ENCODE assay signal across 19 cellular contexts in genomic region chr5:33984178-33984577, GRCh38. TPM values are rescaled to one million over a fixed set of nuclear protein-coding genes. Genes with fewer than 3 reads are reported as not detected.
A peak's percentile ranks its signal among the peaks of the same experiment; 100 is the strongest.
DNase-seq lines count a peak whose midpoint lies in the region; ATAC-seq, FAIRE-seq and TF ChIP-seq lines count a peak whose summit lies in the region.
"Had no signal": no experiment of that assay in that cellular context is flagged by ENCODE, and none has a peak within 500 bp of the region (broad histone marks: within the 10 kb centered on the region; RNA-seq: fewer than 3 reads in every experiment).

No MANE protein-coding gene starts in this region.

- H3K9me3 Mint-ChIP-seq in nephron progenitor cell: no peaks in the 10 kb centered on the region
- H3K9me3 Mint-ChIP-seq: CD8-positive, alpha-beta T cell; HFFc6 had no signal

- 93% methylated on average over 8 of the region's 15 CpGs; no CpG with 5 or more reads in 1 of the 2 experiments for WGBS in IMR-90 (ENCODE audit: extremely low coverage in 2 of 2, insufficient read length in 1 of 2), 2 experiments
- WGBS in aorta, 2 donors: 94 to 96% methylated on average over 15 of the region's 15 CpGs
- WGBS in lower leg skin, 2 donors: 93 to 96% methylated on average over 12 to 15 of the region's 15 CpGs

- H3K27ac ChIP-seq in IMR-90 (ENCODE audit: insufficient read depth, low read length) (no peak overlapping the region), aorta (ENCODE audit: low read depth in 1 of 2, low read length in 2 of 2) (no peak overlapping the region)

- TF ChIP-seq CTCF in IMR-90 (conservative IDR thresholded peaks at IDR 0.05; ENCODE audit: low read depth, low read length) (no peak), nephron progenitor cell (IDR thresholded peaks at IDR 0.05) (no peak), lower leg skin (IDR thresholded peaks at IDR 0.05) (no peak)

- no peak overlapping the region for H3K23ac ChIP-seq in IMR-90 (ENCODE audit: low read depth, low read length)

- no peak overlapping the region for H3K18ac ChIP-seq in IMR-90 (ENCODE audit: low read depth, low read length)

- no TSS peak for BruUV-seq in IMR-90 (replicated peaks; lab: Mats Ljungman, UMichigan)

- H2AFZ ChIP-seq in IMR-90 (replicated peaks; ENCODE audit: low read length, poor library complexity): no peak overlapping the region

- H3K4me1 Mint-ChIP-seq in nephron progenitor cell: no peaks in the 10 kb centered on the region
- H3K4me1 Mint-ChIP-seq: CD14-positive monocyte had no signal

- FAIRE-seq in GM12891 (lab: Jason Lieb, UNC): no peak
- FAIRE-seq: A204.1 had no signal

- H3K4me1 ChIP-seq in IMR-90 (ENCODE audit: control insufficient read depth, insufficient read depth, low read length) (peaks cover 4% of the 10 kb centered on the region; the same call in 1 of the 2 replicates), aorta (ENCODE audit: control insufficient read depth in 1 of 2, insufficient read depth in 2 of 2, low read length in 2 of 2) (no peaks in the 10 kb centered on the region)
- H3K4me1 ChIP-seq: BE2C had no signal

- no peak overlapping the region for H3K4me2 ChIP-seq in IMR-90 (ENCODE audit: low read depth, low read length)

- H3K56ac ChIP-seq in IMR-90 (ENCODE audit: extremely low read depth, insufficient read depth, low read length): no peak overlapping the region

- H3K36me3 Mint-ChIP-seq in nephron progenitor cell (ENCODE audit: low read depth): peaks cover 15% of the 10 kb centered on the region

- no peak overlapping the region for H2AK5ac ChIP-seq in IMR-90 (ENCODE audit: low read depth, low read length)

- peaks cover 4% of the 10 kb centered on the region; the same call in 1 of the 2 replicates for H3K9me1 ChIP-seq in IMR-90 (ENCODE audit: insufficient read depth, low read length)

- dilution Hi-C loops in IMR-90 (cut with HindIII; ENCODE audit: low sequenced_read_pairs, unreplicated experiment): no loop called here

- in situ Hi-C loops in IMR-90 (cut with MboI; ENCODE audit: low sequenced_read_pairs): loop anchor here (25.0 kb wide), 1 partner anchor 903 kb away; no protein-coding TSS in a partner anchor

- ATAC-seq in IMR-90 (ENCODE audit: low read depth): no peak
- peak; percentile 41 for ATAC-seq in left lobe of liver
- peak; percentile 29 for ATAC-seq in aorta (ENCODE audit: low FRiP score)
- ATAC-seq: CD8-positive, alpha-beta T cell had no signal

- no peaks in the 10 kb centered on the region for H4K20me1 ChIP-seq in IMR-90 (ENCODE audit: insufficient read depth, low read length)

- H3K4me3 ChIP-seq in IMR-90 (ENCODE audit: insufficient read depth, low read depth, low read length) (no peak overlapping the region), aorta (ENCODE audit: low read length in 2 of 2) (no peak overlapping the region), lower leg skin (ENCODE audit: low read depth, poor library complexity, severe bottlenecking) (no peak overlapping the region)

- intact Hi-C loops in IMR-90 (cut with micrococcal nuclease) (no loop called here), aorta (cut with DNase I) (no loop called here), lower leg skin (cut with DNase I; ENCODE audit: low total_unique reads) (no loop called here)

- H3K27me3 ChIP-seq in IMR-90 (ENCODE audit: control insufficient read depth, insufficient read depth, low read length) (no peaks in the 10 kb centered on the region), aorta (ENCODE audit: control insufficient read depth in 1 of 2, insufficient read depth in 2 of 2, low read length in 1 of 2) (no peaks in the 10 kb centered on the region)
- H3K27me3 ChIP-seq: BE2C had no signal

- TF ChIP-seq POLR2A in IMR-90 (IDR thresholded peaks at IDR 0.05; ENCODE audit: low read depth, low read length): no peak
- TF ChIP-seq POLR2A in lower leg skin (IDR thresholded peaks at IDR 0.05): no peak
- no peak for TF ChIP-seq POLR2A in GM12891 (IDR thresholded peaks at IDR 0.05; ENCODE audit: low read depth, low read length)

- peak overlapping the region; percentile 65 for H2AK9ac ChIP-seq in IMR-90 (replicated peaks; ENCODE audit: low read depth, low read length, poor library complexity)

- peak overlapping the region; percentile 15 for H3K27ac Mint-ChIP-seq in nephron progenitor cell
- H3K27ac Mint-ChIP-seq: CD14-positive monocyte; CD8-positive, alpha-beta T cell; HFFc6 had no signal

- no peak overlapping the region for H2BK5ac ChIP-seq in IMR-90 (ENCODE audit: low read depth, low read length, poor library complexity, severe bottlenecking)

- no peak overlapping the region for H4K8ac ChIP-seq in IMR-90 (ENCODE audit: low read depth in 2 of 2, low read length in 2 of 2)

- no peaks in the 10 kb centered on the region for H3K79me1 ChIP-seq in IMR-90 (ENCODE audit: low read depth in 1 of 2, low read length in 2 of 2)

- no peak overlapping the region for H3K14ac ChIP-seq in IMR-90 (replicated peaks; ENCODE audit: low read depth, low read length)

- POLR2A ChIA-PET in IMR-90 (lab: Charles Lee; ENCODE audit: unreplicated experiment): no interaction called here

- H2BK15ac ChIP-seq in IMR-90 (ENCODE audit: low read depth, low read length): no peak overlapping the region

- DNase-seq in IMR-90 (no peak), left lobe of liver (ENCODE audit: low spot score) (no peak), nephron progenitor cell (no peak), aorta (no peak), lower leg skin (ENCODE audit: low spot score in 2 of 2) (no peak), GM19238 (ENCODE audit: insufficient read length, low spot score) (no peak), GM12891 (ENCODE audit: insufficient read length, low spot score) (no peak)
- DNase-seq: BE2C; CD8-positive, alpha-beta T cell; COR-L47; DND-41; GDM1; HCEC 1CT; HFFc6 had no signal

- H3K9me3 ChIP-seq in IMR-90 (ENCODE audit: control insufficient read depth, insufficient read depth, low read length) (peaks cover 2% of the 10 kb centered on the region; the same call in 1 of the 2 replicates), aorta (ENCODE audit: control insufficient read depth, low read length) (peaks cover 1% of the 10 kb centered on the region)
- H3K9me3 ChIP-seq: BE2C had no signal

- no peak overlapping the region for H2BK20ac ChIP-seq in IMR-90 (ENCODE audit: low read depth, low read length)

- no peak overlapping the region for H2BK120ac ChIP-seq in IMR-90 (ENCODE audit: low read depth, low read length)

- H3K9ac ChIP-seq in IMR-90 (ENCODE audit: low read depth, low read length): no peak overlapping the region

- TF ChIP-seq RAD21 in IMR-90 (IDR thresholded peaks at IDR 0.05; ENCODE audit: low read length): no peak

- CTCF ChIA-PET in IMR-90 (lab: Yijun Ruan, JAX): no interaction called here

- H3K4ac ChIP-seq in IMR-90 (ENCODE audit: low read depth, low read length): no peak overlapping the region

- H3K4me3 Mint-ChIP-seq in nephron progenitor cell: no peak overlapping the region
- H3K4me3 Mint-ChIP-seq: CD14-positive monocyte; CD8-positive, alpha-beta T cell; HFFc6 had no signal

- H3K27me3 Mint-ChIP-seq in nephron progenitor cell (ENCODE audit: low read depth, poor library complexity): no peaks in the 10 kb centered on the region

- H3K36me3 ChIP-seq in IMR-90 (ENCODE audit: control insufficient read depth, insufficient read depth, low read length) (peaks cover 6% of the 10 kb centered on the region), aorta (ENCODE audit: control insufficient read depth in 1 of 2, insufficient read depth in 2 of 2, low read length in 1 of 2) (peaks cover 2 to 6% of the 10 kb centered on the region in 2 donors)
- H3K36me3 ChIP-seq: BE2C had no signal

- no peak overlapping the region for H4K91ac ChIP-seq in IMR-90 (ENCODE audit: insufficient read depth, low read depth, low read length)

- H4K5ac ChIP-seq in IMR-90 (ENCODE audit: low read depth, low read length): no peak overlapping the region

TF ChIP-seq in IMR-90, 13 proteins besides CTCF, POLR2A, EP300 and RAD21 (continues in another document):
- TF ChIP-seq RCOR1 (IDR thresholded peaks at IDR 0.05; ENCODE audit: insufficient replicate concordance, low read length) (no peak), MAFK (IDR thresholded peaks at IDR 0.05; ENCODE audit: low read depth, low read length) (no peak)

TF ChIP-seq in GM12891, 5 proteins besides CTCF, POLR2A, EP300 and RAD21:
- no peak for TF ChIP-seq POU2F2 (IDR thresholded peaks at IDR 0.05; ENCODE audit: low read depth, low read length)
- no peak for TF ChIP-seq POLR2AphosphoS5 (IDR thresholded peaks at IDR 0.05; ENCODE audit: low read depth, low read length)

RNA-seq across cellular contexts. Expression of gene SLC45A2, which starts 0.3 kb away (rescaled TPM):
- not detected in 2 replicates for total RNA-seq in IMR-90 (2012; rRNA removed)
- 0.07 TPM in 1 of 2 replicates, not detected in the other for polyA plus RNA-seq in IMR-90 (2012; rRNA removed)
- polyA plus RNA-seq in IMR-90 (2012; cell fraction: cytosol; rRNA removed): 0.02 TPM in 1 of 2 replicates, not detected in the other
- 0.06 and 0.09 TPM in 2 replicates for polyA plus RNA-seq in IMR-90 (2012; cell fraction: nucleus; rRNA removed; ENCODE audit: low replicate concordance)
- 0.48 TPM for total RNA-seq in left lobe of liver
- total RNA-seq in aorta: under 1 TPM; 0.36 to 0.54 TPM
- polyA plus RNA-seq in aorta: not detected
- 1 to 10 TPM in 3 of 4 donors, under 1 TPM in 1; 0.80 to 2.1 (median 1.3) TPM for total RNA-seq in lower leg skin
- polyA plus RNA-seq in GM12891 (2012; ENCODE audit: low read depth, missing spikeins): not detected
- total RNA-seq: CD8-positive, alpha-beta T cell; H4; HFFc6; HT1080 had no signal
- polyA plus RNA-seq: AG04450, CD14-positive monocyte had no signal

RNA-seq across cellular contexts. Expression of gene AMACR, which starts 23.7 kb away (rescaled TPM):
- total RNA-seq in IMR-90 (2012; rRNA removed) (10.0 and 12.9 TPM in 2 replicates), left lobe of liver (58.0 TPM), aorta (10 to 100 TPM in 1 of 2 donors, 1 to 10 TPM in 1; 5.0 to 11.4 TPM), lower leg skin (10 to 100 TPM; 13.7 to 24.9 (median 15.4) TPM)
- polyA plus RNA-seq in IMR-90 (2012; rRNA removed) (7.3 and 8.2 TPM in 2 replicates), aorta (1 to 10 TPM; 6.8 to 8.5 TPM)
- 4.1 and 4.5 TPM in 2 replicates for polyA plus RNA-seq in IMR-90 (2012; cell fraction: cytosol; rRNA removed)
- 2.1 and 3.5 TPM in 2 replicates for polyA plus RNA-seq in IMR-90 (2012; cell fraction: nucleus; rRNA removed; ENCODE audit: low replicate concordance)
- 5.8 TPM for polyA plus RNA-seq in GM12891 (2012; ENCODE audit: low read depth, missing spikeins)

RNA-seq across cellular contexts. Expression of gene RXFP3, which starts 48.0 kb away (rescaled TPM):
- total RNA-seq in IMR-90 (2012; rRNA removed) (not detected in 2 replicates), left lobe of liver (not detected), aorta (not detected), lower leg skin (not detected)
- polyA plus RNA-seq in IMR-90 (2012; rRNA removed) (not detected in 2 replicates), aorta (not detected)
- polyA plus RNA-seq in IMR-90 (2012; cell fraction: cytosol; rRNA removed): not detected in 2 replicates
- not detected in 2 replicates for polyA plus RNA-seq in IMR-90 (2012; cell fraction: nucleus; rRNA removed; ENCODE audit: low replicate concordance)
- polyA plus RNA-seq in GM12891 (2012; ENCODE audit: low read depth, missing spikeins): not detected
- total RNA-seq: CD8-positive, alpha-beta T cell; H4; HFFc6 had no signal
- polyA plus RNA-seq: AG04450, CD14-positive monocyte had no signal

RNA-seq across cellular contexts. Expression of gene C1QTNF3, which starts 58.8 kb away (rescaled TPM):
- total RNA-seq in IMR-90 (2012; rRNA removed): 0.28 and 1.4 TPM in 2 replicates
- polyA plus RNA-seq in IMR-90 (2012; rRNA removed): 0.76 and 1.0 TPM in 2 replicates
- polyA plus RNA-seq in IMR-90 (2012; cell fraction: cytosol; rRNA removed): 0.05 and 0.35 TPM in 2 replicates
- polyA plus RNA-seq in IMR-90 (2012; cell fraction: nucleus; rRNA removed; ENCODE audit: low replicate concordance): 1.6 and 7.9 TPM in 2 replicates
- 1.9 TPM for total RNA-seq in left lobe of liver
- total RNA-seq in aorta: 10 to 100 TPM in 1 of 2 donors, 1 to 10 TPM in 1; 5.6 to 38.8 TPM
- polyA plus RNA-seq in aorta: 1 to 10 TPM in 1 of 2 donors, not detected in 1; 3.1 TPM
- 10 to 100 TPM in 1 of 4 donors, 1 to 10 TPM in 3; 3.3 to 14.9 (median 7.4) TPM for total RNA-seq in lower leg skin
- polyA plus RNA-seq in GM12891 (2012; ENCODE audit: low read depth, missing spikeins): 1.1 TPM
- polyA plus RNA-seq: CD14-positive monocyte had no signal
